In the genomic region with DNA sequence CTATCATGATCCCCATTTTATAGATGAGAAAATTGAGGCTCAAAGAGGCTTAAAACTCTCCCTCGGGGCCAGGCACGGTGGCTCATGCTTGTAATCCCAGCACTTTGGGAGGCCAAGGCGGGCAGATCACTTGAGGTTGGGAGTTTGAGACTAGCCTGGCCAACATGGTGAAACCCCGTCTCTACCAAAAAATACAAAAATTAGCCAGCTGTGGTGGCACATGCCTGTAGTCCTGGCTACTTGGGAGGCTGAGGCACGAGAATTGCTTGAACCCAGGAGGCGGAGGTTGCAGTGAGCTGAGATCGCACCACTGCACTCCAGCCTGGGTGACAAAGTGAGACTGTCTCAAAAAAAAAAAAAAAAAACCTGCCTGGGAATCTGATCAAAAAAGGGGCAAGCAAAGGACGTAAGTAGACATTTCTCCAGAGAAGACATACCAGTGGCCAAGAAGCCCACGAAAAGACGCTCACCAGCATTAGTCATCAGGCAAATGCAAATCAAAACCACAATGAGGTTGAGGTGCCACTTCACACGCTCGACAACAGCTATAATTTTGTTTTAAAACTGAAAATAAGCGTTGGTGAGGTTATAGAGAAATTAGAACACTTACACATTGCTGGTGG, we compare ENCODE assay signal across 8 cellular contexts.
DNase-seq lines count a peak whose midpoint lies in the region; ATAC-seq, FAIRE-seq and TF ChIP-seq lines count a peak whose summit lies in the region.
"Not testable (repeated sequence)": the region's sequence is repeated elsewhere in the genome, so short reads cannot be mapped to it uniquely, and the experiment has no call there.

No MANE protein-coding gene starts in this region.

- CTCF ChIA-PET in HepG2 (lab: Yijun Ruan, JAX; ENCODE audit: low intra/inter-chr PET ratio, low total read pairs): not testable (repeated sequence)

- not testable (repeated sequence) for TF ChIP-seq RAD21 in HepG2 (CRISPR knock-in tag; IDR thresholded peaks at IDR 0.05)

- ATAC-seq in HepG2: not testable (repeated sequence)

- H2AFZ ChIP-seq in HepG2 (ENCODE audit: low read length): not testable (repeated sequence)

- not testable (repeated sequence) for TF ChIP-seq EP300 in HepG2 (IDR thresholded peaks at IDR 0.05; ENCODE audit: low read depth in 2 of 2, low read length in 2 of 2); HepG2 (CRISPR knock-in tag; IDR thresholded peaks at IDR 0.05; ENCODE audit: borderline replicate concordance)

- H3K9ac ChIP-seq in HepG2 (ENCODE audit: insufficient read depth, low read depth, low read length): not testable (repeated sequence)

- not testable (repeated sequence) for TF ChIP-seq POLR2A in HepG2 (IDR thresholded peaks at IDR 0.05; ENCODE audit: insufficient read depth in 1 of 2, low read depth in 2 of 2, low read length in 2 of 2)

- intact Hi-C loops in HepG2 (cut with micrococcal nuclease; ENCODE audit: unreplicated experiment): not testable (repeated sequence)

- not testable (repeated sequence) for H3K9me3 ChIP-seq in HepG2 (ENCODE audit: low read length)

- H4K20me1 ChIP-seq in HepG2 (ENCODE audit: insufficient read depth, low read length): not testable (repeated sequence)

- peak; percentile 65 for DNase-seq in AG20443 (ENCODE audit: low spot score)
- peak; percentile 68 for DNase-seq in GM20000 (ENCODE audit: low spot score)
- DNase-seq in KBM-7: peak; percentile 34
- DNase-seq in T-helper 1 cell: peak; percentile 27 to 83 (median 59)
- peak; percentile 71 for DNase-seq in activated CD8-positive, alpha-beta memory T cell treated with anti-CD3 and anti-CD28 coated beads, Interleukin-2, amount 50 U/mL, for 48 hours
- DNase-seq in astrocyte of the spinal cord (ENCODE audit: low read depth, low spot score): peak; percentile 86
- not testable (repeated sequence) for DNase-seq in HepG2 (ENCODE audit: low spot score)
- DNase-seq in stimulated activated CD4-positive, alpha-beta T cell treated with anti-CD3 and anti-CD28 coated beads, TNF-alpha, amount 100 ng/mL, for 48 hours (ENCODE audit: low read depth in 3 of 3): peak in 2 of 3 donors; percentile 46 to 64

- H3K79me2 ChIP-seq in HepG2 (ENCODE audit: insufficient read depth, low read length): not testable (repeated sequence)

- H3K4me3 ChIP-seq in astrocyte of the spinal cord (ENCODE audit: low read depth, low read length); HepG2 (replicated peaks in 1 of 3; ENCODE audit: insufficient read depth in 1 of 3, low read depth in 2 of 3, low read length in 3 of 3): not testable (repeated sequence)

- peaks cover 9 to 79% of the 10 kb centered on the region in 2 experiments for H3K27me3 ChIP-seq in HepG2 (ENCODE audit: control insufficient read depth in 1 of 2, insufficient read depth in 2 of 2, low read length in 2 of 2)

- BruUV-seq in HepG2 (replicated peaks; lab: Mats Ljungman, UMichigan): not testable (repeated sequence)

- H3K27ac ChIP-seq in HepG2 (ENCODE audit: extremely low read length, insufficient read depth, low read length): not testable (repeated sequence)

- not testable (repeated sequence) for H3K36me3 ChIP-seq in HepG2 (replicated peaks in 1 of 2; ENCODE audit: control insufficient read depth in 1 of 2, insufficient read depth in 2 of 2, low read length in 2 of 2)

- not testable (repeated sequence) for FAIRE-seq in HepG2 (lab: Jason Lieb, UNC)

- not testable (repeated sequence) for TF ChIP-seq CTCF in GM20000 (IDR thresholded peaks at IDR 0.05; ENCODE audit: extremely low read depth, missing control alignments); astrocyte of the spinal cord (IDR thresholded peaks at IDR 0.05; ENCODE audit: low read depth, low read length); HepG2 (CRISPR knock-in tag; IDR thresholded peaks at IDR 0.05)

- H3K4me2 ChIP-seq in HepG2 (ENCODE audit: low read depth, low read length): not testable (repeated sequence)

- POLR2A ChIA-PET in HepG2 (lab: Yijun Ruan, JAX): not testable (repeated sequence)

- 15% methylated on average over 13 of the region's 13 CpGs for WGBS in HepG2 (ENCODE audit: low lambda C conversion rate)

- in situ Hi-C loops in KBM-7 (cut with MboI; ENCODE audit: low pct_unique_long_range_greater_than_20kb, low sequenced_read_pairs); astrocyte of the spinal cord (cut with HindIII; ENCODE audit: low sequenced_read_pairs); HepG2 (cut with HindIII; ENCODE audit: extremely low pct_ligation_motif_present, low pct_unique_long_range_greater_than_20kb): not testable (repeated sequence)

- H3K4me1 ChIP-seq in HepG2 (ENCODE audit: insufficient read depth, low read length): not testable (repeated sequence)

TF ChIP-seq in HepG2, 621 proteins besides CTCF, POLR2A, EP300 and RAD21:
- peak; percentile 28; the same call in 1 of the 2 replicates for TF ChIP-seq ZNF629 (CRISPR knock-in tag; conservative IDR thresholded peaks at IDR 0.05)
